ENCODE assay signal across 21 cellular contexts in genomic region chr6:160239929-160240690, GRCh38. TPM values are rescaled to one million over a fixed set of nuclear protein-coding genes. Genes with fewer than 3 reads are reported as not detected.
A peak's percentile ranks its signal among the peaks of the same experiment; 100 is the strongest.
DNase-seq lines count a peak whose midpoint lies in the region; FAIRE-seq and TF ChIP-seq lines count a peak whose summit lies in the region.
"Had no signal": no experiment of that assay in that cellular context is flagged by ENCODE, and none has a peak within 500 bp of the region (broad histone marks: within the 10 kb centered on the region; RNA-seq: fewer than 3 reads in every experiment).

No MANE protein-coding gene starts in this region.

- H3K79me2 ChIP-seq in astrocyte (ENCODE audit: insufficient read depth, low read length): no peaks in the 10 kb centered on the region
- no peaks in the 10 kb centered on the region for H3K79me2 ChIP-seq in neural progenitor cell (ENCODE audit: low read depth)

- no peak for TF ChIP-seq POLR2A in transverse colon (IDR thresholded peaks at IDR 0.05)

- in situ Hi-C loops in transverse colon (cut with MboI; ENCODE audit: low pct_ligation_motif_present in 1 of 4, low pct_unique_long_range_greater_than_20kb in 1 of 4, low sequenced_read_pairs in 3 of 4): no loop called here

- H3K4me1 Mint-ChIP-seq in astrocyte (ENCODE audit: low read depth, unreplicated experiment) (peaks cover 30% of the 10 kb centered on the region), neural progenitor cell (no peaks in the 10 kb centered on the region)
- no peaks in the 10 kb centered on the region for H3K4me1 Mint-ChIP-seq in activated T-cell treated with anti-CD3 and anti-CD28 coated beads, Interleukin-2, amount 50 U/mL, for 24 hours (ENCODE audit: low read depth)
- H3K4me1 Mint-ChIP-seq: CD14-positive monocyte had no signal

- H3K27me3 ChIP-seq in HUES6 (ENCODE audit: control insufficient read depth, insufficient read depth, low read length) (no peaks in the 10 kb centered on the region), astrocyte (ENCODE audit: insufficient read depth, low read length) (no peaks in the 10 kb centered on the region), neural progenitor cell (no peaks in the 10 kb centered on the region), transverse colon (no peaks in the 10 kb centered on the region)

- H3K36me3 ChIP-seq in HUES6 (ENCODE audit: control insufficient read depth, insufficient read depth, low read length) (no peaks in the 10 kb centered on the region; the same call in 1 of the 2 replicates), astrocyte (ENCODE audit: insufficient read depth, low read length) (no peaks in the 10 kb centered on the region), neural progenitor cell (no peaks in the 10 kb centered on the region), transverse colon (no peaks in the 10 kb centered on the region)

- H3K9me3 Mint-ChIP-seq in astrocyte (ENCODE audit: unreplicated experiment) (peaks cover 3% of the 10 kb centered on the region), neural progenitor cell (peaks cover 8% of the 10 kb centered on the region)
- H3K9me3 Mint-ChIP-seq in activated T-cell treated with anti-CD3 and anti-CD28 coated beads, Interleukin-2, amount 50 U/mL, for 24 hours: peaks cover 10% of the 10 kb centered on the region

- H3K27me3 Mint-ChIP-seq in astrocyte (ENCODE audit: low read depth, unreplicated experiment) (no peaks in the 10 kb centered on the region), neural progenitor cell (ENCODE audit: insufficient read depth, low read depth) (peaks cover 6% of the 10 kb centered on the region)
- H3K27me3 Mint-ChIP-seq in activated T-cell treated with anti-CD3 and anti-CD28 coated beads, Interleukin-2, amount 50 U/mL, for 24 hours: peaks cover 16% of the 10 kb centered on the region

- H3K4me2 ChIP-seq in astrocyte (ENCODE audit: low read length) (no peak overlapping the region), neural progenitor cell (peak overlapping the region; percentile 30)

- no peak for FAIRE-seq in astrocyte (lab: Jason Lieb, UNC)
- FAIRE-seq: GM19239 had no signal

- TF ChIP-seq CTCF in astrocyte (IDR thresholded peaks at IDR 0.05; ENCODE audit: insufficient read depth, low read depth, low read length): no peak
- TF ChIP-seq CTCF in neural progenitor cell (IDR thresholded peaks at IDR 0.05): no peak
- no peak for TF ChIP-seq CTCF in transverse colon (IDR thresholded peaks at IDR 0.05)

- no peak overlapping the region for H3K4me3 Mint-ChIP-seq in astrocyte (ENCODE audit: unreplicated experiment)
- H3K4me3 Mint-ChIP-seq in neural progenitor cell: no peak overlapping the region
- no peak overlapping the region for H3K4me3 Mint-ChIP-seq in activated T-cell treated with anti-CD3 and anti-CD28 coated beads, Interleukin-2, amount 50 U/mL, for 24 hours
- H3K4me3 Mint-ChIP-seq: CD14-positive monocyte, HFFc6 had no signal

- intact Hi-C loops in transverse colon (cut with DNase I; ENCODE audit: low total_unique reads): no loop called here

- DNase-seq in astrocyte (ENCODE audit: low read depth) (peak; percentile 41), iPS DF 19.7 (ENCODE audit: low read depth, low spot score) (peak; percentile 68), neural progenitor cell (ENCODE audit: low spot score) (no peak), transverse colon (no peak), NCI-H82 (lab: John Stamatoyannopoulos, UW) (no peak)
- no peak for DNase-seq in activated T-cell treated with anti-CD3 and anti-CD28 coated beads, Interleukin-2, amount 50 U/mL, for 24 hours
- DNase-seq: ACHN, GF-D8, HFFc6, IMR-90, Karpas-422, NCI-H1436 treated with DMSO at 0.1 percent for 48 hours, NCI-H2029, NCI-H526 had no signal

- TF ChIP-seq EP300 in transverse colon (IDR thresholded peaks at IDR 0.05; ENCODE audit: low read depth): no peak

- no peaks in the 10 kb centered on the region for H4K20me1 ChIP-seq in astrocyte (ENCODE audit: insufficient read depth, low read length)
- no peaks in the 10 kb centered on the region for H4K20me1 ChIP-seq in neural progenitor cell (ENCODE audit: low read depth)

- H3K9me3 ChIP-seq in HUES6 (ENCODE audit: control insufficient read depth, insufficient read depth, low read depth, low read length) (peaks cover 32% of the 10 kb centered on the region), astrocyte (ENCODE audit: insufficient read depth, low read depth, low read length) (no peaks in the 10 kb centered on the region), neural progenitor cell (ENCODE audit: low read depth) (peaks cover 16% of the 10 kb centered on the region), transverse colon (no peaks in the 10 kb centered on the region)

- no peaks in the 10 kb centered on the region for H3K36me3 Mint-ChIP-seq in astrocyte (ENCODE audit: low read depth, unreplicated experiment)
- no peaks in the 10 kb centered on the region for H3K36me3 Mint-ChIP-seq in neural progenitor cell
- no peaks in the 10 kb centered on the region for H3K36me3 Mint-ChIP-seq in activated T-cell treated with anti-CD3 and anti-CD28 coated beads, Interleukin-2, amount 50 U/mL, for 24 hours (ENCODE audit: low read depth)
- H3K36me3 Mint-ChIP-seq: CD14-positive monocyte had no signal

- peaks cover 19% of the 10 kb centered on the region for H3K4me1 ChIP-seq in HUES6 (ENCODE audit: control insufficient read depth, insufficient read depth, low read length)
- H3K4me1 ChIP-seq in astrocyte (ENCODE audit: insufficient read depth, low read length): peaks cover 3% of the 10 kb centered on the region
- peaks cover 14% of the 10 kb centered on the region for H3K4me1 ChIP-seq in neural progenitor cell
- H3K4me1 ChIP-seq in transverse colon: peaks cover 0 to 24% (median 13%) of the 10 kb centered on the region in 4 donors

- H3K27ac ChIP-seq in HUES6 (ENCODE audit: low read depth, low read length) (peak overlapping the region; percentile 76; the same call in 1 of the 2 replicates), astrocyte (ENCODE audit: low read depth, low read length) (no peak overlapping the region), neural progenitor cell (no peak overlapping the region), transverse colon (peak overlapping the region in 1 of 4 donors; percentile 66)

- 83 to 84% methylated on average over 4 of the region's 4 CpGs for WGBS in transverse colon (ENCODE audit: low coverage in 1 of 2), 2 donors

- peak overlapping the region; percentile 62 for H3K27ac Mint-ChIP-seq in astrocyte (ENCODE audit: unreplicated experiment)
- no peak overlapping the region for H3K27ac Mint-ChIP-seq in neural progenitor cell
- no peak overlapping the region for H3K27ac Mint-ChIP-seq in activated T-cell treated with anti-CD3 and anti-CD28 coated beads, Interleukin-2, amount 50 U/mL, for 24 hours
- H3K27ac Mint-ChIP-seq: CD14-positive monocyte, HFFc6 had no signal

- peak overlapping the region; percentile 4; the same call in 1 of the 2 replicates for H3K4me3 ChIP-seq in HUES6 (ENCODE audit: low read depth, low read length)
- H3K4me3 ChIP-seq in astrocyte (ENCODE audit: insufficient read depth, low read depth, low read length): no peak overlapping the region
- no peak overlapping the region for H3K4me3 ChIP-seq in neural progenitor cell
- H3K4me3 ChIP-seq in transverse colon: no peak overlapping the region

- no peaks in the 10 kb centered on the region for H3F3A ChIP-seq in neural progenitor cell (ENCODE audit: low read depth)

- H2AFZ ChIP-seq in astrocyte (ENCODE audit: low read depth, low read length) (no peak overlapping the region), neural progenitor cell (replicated peaks) (peak overlapping the region; percentile 60)

- H3K9ac ChIP-seq in HUES6 (ENCODE audit: low read length) (peak overlapping the region; percentile 34), astrocyte (ENCODE audit: low read length) (no peak overlapping the region), neural progenitor cell (no peak overlapping the region)

RNA-seq across cellular contexts. Expression of gene SLC22A2, which starts 18.5 kb away (rescaled TPM):
- not detected in 2 replicates for total RNA-seq in astrocyte
- total RNA-seq in neural progenitor cell (ENCODE audit: low replicate concordance): not detected in 2 replicates
- total RNA-seq in transverse colon: not detected
- total RNA-seq: H4, HFFc6, IMR-90, MCF 10A, Right ventricle myocardium inferior, SK-MEL-5 had no signal

Comparison
In these comparisons a context has a peak if more than half of its experiments do, and no peak if none do; other contexts are left out.
1. DNase-seq: peak in astrocyte (single experiment) and iPS DF 19.7 (single experiment); none in neural progenitor cell (single experiment), transverse colon (single experiment), activated T-cell treated with anti-CD3 and anti-CD28 coated beads, Interleukin-2, amount 50 U/mL, for 24 hours (single experiment) and NCI-H82 (single experiment).